In genomic region chr2:30706534-30707303, GRCh38 we compare ENCODE assay signal across 8 cellular contexts.
DNase-seq lines count a peak whose midpoint lies in the region; ATAC-seq and TF ChIP-seq lines count a peak whose summit lies in the region.

No MANE protein-coding gene starts in this region.

- TF ChIP-seq RAD21 in liver (IDR thresholded peaks at IDR 0.05) = peak; percentile 98 to 100

- no peaks in the 10 kb centered on the region for H3K27me3 ChIP-seq in liver (ENCODE audit: control insufficient read depth in 4 of 4, insufficient read depth in 4 of 4, low read length in 3 of 4)

- H3K4me1 ChIP-seq in liver (ENCODE audit: control insufficient read depth in 4 of 4, insufficient read depth in 4 of 4, low read length in 3 of 4) = no peaks in the 10 kb centered on the region

- no peak for ATAC-seq in GM18519 (IDR thresholded peaks at IDR 0.05; ENCODE audit: low FRiP score, unreplicated experiment)

- TF ChIP-seq CTCF in liver (IDR thresholded peaks at IDR 0.05; ENCODE audit: low read depth, low read length, missing input control) = peak; percentile 82

- 60% methylated on average over 12 of the region's 12 CpGs for WGBS in liver

- DNase-seq in CD1c-positive myeloid dendritic cell (ENCODE audit: extremely low spot score) = peak; percentile 71
- peak; percentile 56 for DNase-seq in HCEC 1CT
- DNase-seq in NCI-H2227 treated with DMSO at 0.1 percent for 48 hours (lab: John Stamatoyannopoulos, UW) = peak; percentile 3
- DNase-seq in activated CD4-positive, alpha-beta T cell treated with anti-CD3 and anti-CD28 coated beads for 1 hour = peak; percentile 55
- peak; percentile 51 for DNase-seq in cerebellum (ENCODE audit: low spot score)
- DNase-seq in stimulated activated CD4-positive, alpha-beta T cell treated with anti-CD3 and anti-CD28 coated beads, TNF-alpha, amount 100 ng/mL, for 4 hours (ENCODE audit: low read depth in 3 of 3) = peak; percentile 52 to 57 (median 54)

- H3K9me3 ChIP-seq in liver (ENCODE audit: control insufficient read depth in 4 of 4, low read length in 3 of 4) = peaks cover 0 to 14% (median 3%) of the 10 kb centered on the region in 4 donors

- no peak overlapping the region for H3K4me3 ChIP-seq in liver (ENCODE audit: low read depth in 1 of 3, low read length in 3 of 3)

- no peak overlapping the region for H3K9ac ChIP-seq in liver (ENCODE audit: low read depth in 1 of 2, low read length in 2 of 2)

- H3K36me3 ChIP-seq in liver (ENCODE audit: control insufficient read depth in 4 of 4, insufficient read depth in 3 of 4, low read depth in 1 of 4, low read length in 3 of 4) = no peaks in the 10 kb centered on the region

- H3K27ac ChIP-seq in liver (ENCODE audit: low read depth in 1 of 2, low read length in 2 of 2) = no peak overlapping the region

TF ChIP-seq in liver, 16 proteins besides CTCF, POLR2A, EP300 and RAD21:
- TF ChIP-seq TAF1 (conservative IDR thresholded peaks at IDR 0.05) (no peak), FOXA2 (IDR thresholded peaks at IDR 0.05) (no peak), MAX (IDR thresholded peaks at IDR 0.05) (no peak), SP1 (IDR thresholded peaks at IDR 0.05) (no peak), EGR1 (IDR thresholded peaks at IDR 0.05; ENCODE audit: low read depth in 2 of 2) (no peak), ZBTB33 (IDR thresholded peaks at IDR 0.05) (no peak), JUND (IDR thresholded peaks at IDR 0.05) (no peak), FOXA1 (IDR thresholded peaks at IDR 0.05) (no peak), HNF4G (IDR thresholded peaks at IDR 0.05) (no peak), RXRA (IDR thresholded peaks at IDR 0.05) (no peak), ATF3 (IDR thresholded peaks at IDR 0.05) (no peak), YY1 (IDR thresholded peaks at IDR 0.05) (no peak), REST (IDR thresholded peaks at IDR 0.05) (no peak), GABPA (IDR thresholded peaks at IDR 0.05 in 1 of 2, conservative IDR thresholded peaks at IDR 0.05 in 1 of 2) (no peak), NR2F2 (IDR thresholded peaks at IDR 0.05) (no peak)

Comparison
In these comparisons a context has a peak if more than half of its experiments do, and no peak if none do; other contexts are left out.
1. DNase-seq: peak in every context shown above with its lines; median percentile 71 in CD1c-positive myeloid dendritic cell; 56 in HCEC 1CT; 55 in activated CD4-positive, alpha-beta T cell treated with anti-CD3 and anti-CD28 coated beads for 1 hour; 54 in stimulated activated CD4-positive, alpha-beta T cell treated with anti-CD3 and anti-CD28 coated beads, TNF-alpha, amount 100 ng/mL, for 4 hours; 51 in cerebellum; 3 in NCI-H2227 treated with DMSO at 0.1 percent for 48 hours.